In the genomic region with DNA sequence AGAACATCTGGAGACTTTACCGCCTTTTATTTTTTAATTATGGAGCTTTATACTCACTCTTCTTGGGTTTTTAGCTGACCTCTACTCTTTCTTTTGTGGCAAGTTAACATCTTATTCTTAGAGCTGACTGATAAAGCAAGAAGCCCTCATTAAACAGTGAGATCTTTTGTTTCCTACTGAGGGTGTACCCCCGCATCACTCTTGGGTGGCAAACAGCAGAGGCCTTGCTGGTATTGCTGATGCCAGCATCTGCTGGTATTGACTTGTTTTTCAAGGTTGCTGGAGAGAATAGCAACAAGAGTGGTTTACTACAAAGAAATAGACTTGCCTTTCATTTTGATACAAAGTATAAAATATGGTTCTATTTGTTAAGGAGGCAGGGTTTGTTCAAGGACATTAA, we compare ENCODE assay signal across 11 cellular contexts.
DNase-seq lines count a peak whose midpoint lies in the region; ATAC-seq and TF ChIP-seq lines count a peak whose summit lies in the region.
"Had no signal": no experiment of that assay in that cellular context is flagged by ENCODE, and none has a peak within 500 bp of the region (broad histone marks: within the 10 kb centered on the region; RNA-seq: fewer than 3 reads in every experiment).

No MANE protein-coding gene starts in this region.

- no peak overlapping the region for H3K27ac ChIP-seq in mesenchymal stem cell (ENCODE audit: low read length, poor library complexity, severe bottlenecking)
- H3K27ac ChIP-seq in testis: peak overlapping the region; percentile 89 to 96

- H3K4me1 ChIP-seq in mesenchymal stem cell (ENCODE audit: control insufficient read depth, insufficient read depth, low read depth, low read length) (peaks cover 2% of the 10 kb centered on the region), testis (peaks cover 74% of the 10 kb centered on the region)

- H3K9me3 ChIP-seq in mesenchymal stem cell (ENCODE audit: control insufficient read depth, low read length) (no peaks in the 10 kb centered on the region), testis (no peaks in the 10 kb centered on the region)

- H3K27me3 ChIP-seq in mesenchymal stem cell (ENCODE audit: control insufficient read depth in 1 of 2, insufficient read depth in 1 of 2, low read length in 2 of 2): no peaks in the 10 kb centered on the region
- H3K27me3 ChIP-seq in testis: no peaks in the 10 kb centered on the region

- H2BK12ac ChIP-seq in mesenchymal stem cell (ENCODE audit: low read length in 2 of 2): peak overlapping the region in 1 of 2 experiments; percentile 85

- H3K27me3 Mint-ChIP-seq in activated naive CD4-positive, alpha-beta T cell treated with anti-CD3 and anti-CD28 coated beads for 36 hours (ENCODE audit: low read depth): no peaks in the 10 kb centered on the region
- no peaks in the 10 kb centered on the region for H3K27me3 Mint-ChIP-seq in activated T-helper 1 cell treated with anti-CD3 and anti-CD28 coated beads, Interleukin-12 subunit alpha, Interleukin-12 subunit beta, Interleukin-2, Interleukin-4 antibody, amounts not matched to agents 30 ng/mL and 10 ng/mL and 1 ng/mL, durations not matched to agents 14 hours and 24 hours and 36 hours (ENCODE audit: insufficient read depth)
- H3K27me3 Mint-ChIP-seq: type B pancreatic cell had no signal

- H3K18ac ChIP-seq in mesenchymal stem cell (ENCODE audit: low read depth in 1 of 2, low read length in 2 of 2): peak overlapping the region in 1 of 2 experiments; percentile 90

- DNase-seq in activated naive CD4-positive, alpha-beta T cell treated with anti-CD3 and anti-CD28 coated beads for 36 hours: no peak
- DNase-seq in activated naive CD4-positive, alpha-beta T cell (lab: John Stamatoyannopoulos, UW): no peak
- no peak for DNase-seq in activated T-helper 1 cell treated with anti-CD3 and anti-CD28 coated beads, Interleukin-12 subunit alpha, Interleukin-12 subunit beta, Interleukin-2, Interleukin-4 antibody, amounts not matched to agents 30 ng/mL and 10 ng/mL and 1 ng/mL, durations not matched to agents 14 hours and 24 hours and 36 hours (ENCODE audit: low spot score)
- DNase-seq in mesenchymal stem cell: peak; percentile 15
- peak; percentile 88 for DNase-seq in testis
- no peak for DNase-seq in activated effector memory CD4-positive, alpha-beta T cell treated with anti-CD3 and anti-CD28 coated beads, Interleukin-2, amount 50 U/mL, for 16 hours
- no peak for DNase-seq in KG1 (lab: John Stamatoyannopoulos, UW)
- DNase-seq: NCI-H524; stimulated activated CD4-positive, alpha-beta T cell treated with anti-CD3 and anti-CD28 coated beads, Interleukin-2, amount 100 ng/mL, for 48 hours had no signal

- no peak for ATAC-seq in HG03457 (IDR thresholded peaks at IDR 0.05; ENCODE audit: unreplicated experiment)

- H3K4me3 ChIP-seq in mesenchymal stem cell (ENCODE audit: insufficient read depth in 1 of 2, low read depth in 1 of 2, low read length in 2 of 2) (peak overlapping the region in 1 of 2 experiments; percentile 71), testis (no peak overlapping the region)

- no peak for TF ChIP-seq CTCF in testis (IDR thresholded peaks at IDR 0.05)

- peaks cover 7% of the 10 kb centered on the region for H3K79me1 ChIP-seq in mesenchymal stem cell (replicated peaks; ENCODE audit: low read length, poor library complexity, severe bottlenecking)

- H3K36me3 ChIP-seq in mesenchymal stem cell (ENCODE audit: control insufficient read depth in 1 of 2, insufficient read depth in 2 of 2, low read depth in 1 of 2, low read length in 2 of 2) (peaks cover 7 to 99% of the 10 kb centered on the region in 2 experiments), testis (ENCODE audit: low read depth, missing control alignments) (no peaks in the 10 kb centered on the region)

- peaks cover 98% of the 10 kb centered on the region for H3K36me3 Mint-ChIP-seq in activated naive CD4-positive, alpha-beta T cell treated with anti-CD3 and anti-CD28 coated beads for 36 hours (ENCODE audit: low read depth)
- H3K36me3 Mint-ChIP-seq in activated T-helper 1 cell treated with anti-CD3 and anti-CD28 coated beads, Interleukin-12 subunit alpha, Interleukin-12 subunit beta, Interleukin-2, Interleukin-4 antibody, amounts not matched to agents 30 ng/mL and 10 ng/mL and 1 ng/mL, durations not matched to agents 14 hours and 24 hours and 36 hours (ENCODE audit: low read depth): peaks cover 96% of the 10 kb centered on the region

- H3K4ac ChIP-seq in mesenchymal stem cell (ENCODE audit: low read depth in 1 of 2, low read length in 2 of 2): no peak overlapping the region

- WGBS in mesenchymal stem cell: 100% methylated on average over 1 of the region's 2 CpGs
- WGBS in testis, 2 donors: 54 to 56% methylated on average over 2 of the region's 2 CpGs

- CTCF ChIA-PET in activated naive CD4-positive, alpha-beta T cell treated with anti-CD3 and anti-CD28 coated beads for 36 hours (lab: Charles Lee): interaction anchor here (0.7 to 2.6 kb wide), 3 partner anchors 16 to 69 kb away, joined by 3 to 7 read pairs (median 4); no protein-coding TSS in a partner anchor

- H3K4me1 Mint-ChIP-seq in activated naive CD4-positive, alpha-beta T cell treated with anti-CD3 and anti-CD28 coated beads for 36 hours (ENCODE audit: low read depth): peaks cover 95% of the 10 kb centered on the region
- peaks cover 97% of the 10 kb centered on the region for H3K4me1 Mint-ChIP-seq in activated T-helper 1 cell treated with anti-CD3 and anti-CD28 coated beads, Interleukin-12 subunit alpha, Interleukin-12 subunit beta, Interleukin-2, Interleukin-4 antibody, amounts not matched to agents 30 ng/mL and 10 ng/mL and 1 ng/mL, durations not matched to agents 14 hours and 24 hours and 36 hours (ENCODE audit: low read depth)

- no peaks in the 10 kb centered on the region for H3K9me3 Mint-ChIP-seq in activated naive CD4-positive, alpha-beta T cell treated with anti-CD3 and anti-CD28 coated beads for 36 hours
- H3K9me3 Mint-ChIP-seq in activated T-helper 1 cell treated with anti-CD3 and anti-CD28 coated beads, Interleukin-12 subunit alpha, Interleukin-12 subunit beta, Interleukin-2, Interleukin-4 antibody, amounts not matched to agents 30 ng/mL and 10 ng/mL and 1 ng/mL, durations not matched to agents 14 hours and 24 hours and 36 hours: peaks cover 5% of the 10 kb centered on the region

- no peak overlapping the region for H2BK15ac ChIP-seq in mesenchymal stem cell (ENCODE audit: low read depth, poor library complexity, severe bottlenecking)

- intact Hi-C loops in activated naive CD4-positive, alpha-beta T cell treated with anti-CD3 and anti-CD28 coated beads for 36 hours (cut with micrococcal nuclease): no loop called here
- intact Hi-C loops in activated T-helper 1 cell treated with anti-CD3 and anti-CD28 coated beads, Interleukin-12 subunit alpha, Interleukin-12 subunit beta, Interleukin-2, Interleukin-4 antibody, amounts not matched to agents 30 ng/mL and 10 ng/mL and 1 ng/mL, durations not matched to agents 14 hours and 24 hours and 36 hours (cut with micrococcal nuclease): loop anchor here (10.0 kb wide), 1 partner anchor 579 kb away; no protein-coding TSS in a partner anchor
- intact Hi-C loops in testis (cut with DNase I; ENCODE audit: low total_unique reads): no loop called here

- peak overlapping the region; percentile 100 for H3K27ac Mint-ChIP-seq in activated naive CD4-positive, alpha-beta T cell treated with anti-CD3 and anti-CD28 coated beads for 36 hours
- H3K27ac Mint-ChIP-seq in activated T-helper 1 cell treated with anti-CD3 and anti-CD28 coated beads, Interleukin-12 subunit alpha, Interleukin-12 subunit beta, Interleukin-2, Interleukin-4 antibody, amounts not matched to agents 30 ng/mL and 10 ng/mL and 1 ng/mL, durations not matched to agents 14 hours and 24 hours and 36 hours: peak overlapping the region; percentile 77
- H3K27ac Mint-ChIP-seq: type B pancreatic cell had no signal

- no peak overlapping the region for H3K4me2 ChIP-seq in mesenchymal stem cell (ENCODE audit: low read length, poor library complexity, severe bottlenecking)

- H4K91ac ChIP-seq in mesenchymal stem cell (ENCODE audit: low read length): no peak overlapping the region

- no peak for TF ChIP-seq POLR2A in testis (IDR thresholded peaks at IDR 0.05)

- peak overlapping the region; percentile 94 for H3K4me3 Mint-ChIP-seq in activated naive CD4-positive, alpha-beta T cell treated with anti-CD3 and anti-CD28 coated beads for 36 hours
- peak overlapping the region; percentile 96 for H3K4me3 Mint-ChIP-seq in activated T-helper 1 cell treated with anti-CD3 and anti-CD28 coated beads, Interleukin-12 subunit alpha, Interleukin-12 subunit beta, Interleukin-2, Interleukin-4 antibody, amounts not matched to agents 30 ng/mL and 10 ng/mL and 1 ng/mL, durations not matched to agents 14 hours and 24 hours and 36 hours
- H3K4me3 Mint-ChIP-seq: type B pancreatic cell had no signal

- H2AFZ ChIP-seq in mesenchymal stem cell (ENCODE audit: low read depth, low read length): no peak overlapping the region

- H2AK5ac ChIP-seq in mesenchymal stem cell (ENCODE audit: low read length, severe bottlenecking): no peak overlapping the region

- H3K14ac ChIP-seq in mesenchymal stem cell (ENCODE audit: low read length in 2 of 2): no peak overlapping the region

- no peak overlapping the region for H2BK120ac ChIP-seq in mesenchymal stem cell (ENCODE audit: low read depth, low read length)

- no peak overlapping the region for H3K23ac ChIP-seq in mesenchymal stem cell (ENCODE audit: low read length in 2 of 2)

- H3K9ac ChIP-seq in mesenchymal stem cell (ENCODE audit: low read length): peak overlapping the region; percentile 84

- H4K8ac ChIP-seq in mesenchymal stem cell (ENCODE audit: low read length): no peak overlapping the region

- H2BK5ac ChIP-seq in mesenchymal stem cell (ENCODE audit: low read depth, low read length, poor library complexity, severe bottlenecking): no peak overlapping the region

Comparison
In these comparisons a context has a peak if more than half of its experiments do, and no peak if none do; other contexts are left out.
1. DNase-seq: peak in mesenchymal stem cell (single experiment) and testis (single experiment); none in activated naive CD4-positive, alpha-beta T cell treated with anti-CD3 and anti-CD28 coated beads for 36 hours (single experiment), activated naive CD4-positive, alpha-beta T cell (0 of 4), activated T-helper 1 cell treated with anti-CD3 and anti-CD28 coated beads, Interleukin-12 subunit alpha, Interleukin-12 subunit beta, Interleukin-2, Interleukin-4 antibody, amounts not matched to agents 30 ng/mL and 10 ng/mL and 1 ng/mL, durations not matched to agents 14 hours and 24 hours and 36 hours (single experiment), activated effector memory CD4-positive, alpha-beta T cell treated with anti-CD3 and anti-CD28 coated beads, Interleukin-2, amount 50 U/mL, for 16 hours (single experiment) and KG1 (single experiment).